ENCODE assay signal across 2 cellular contexts in genomic region chr17:81813861-81814683, GRCh38.
TF ChIP-seq lines count a peak whose summit lies in the region.

No MANE protein-coding gene starts in this region.

TF ChIP-seq in IMR-90, 13 proteins besides CTCF, POLR2A, EP300 and RAD21:
- TF ChIP-seq CHD1 (IDR thresholded peaks at IDR 0.05; ENCODE audit: low read depth, low read length) (no peak), MAZ (IDR thresholded peaks at IDR 0.05; ENCODE audit: borderline replicate concordance, low read depth, low read length) (no peak), NFE2L2 (IDR thresholded peaks at IDR 0.05; ENCODE audit: low read depth, low read length) (no peak), RFX5 (IDR thresholded peaks at IDR 0.05; ENCODE audit: low read depth, low read length) (no peak), MXI1 (IDR thresholded peaks at IDR 0.05; ENCODE audit: borderline replicate concordance, low read depth, low read length) (no peak), RCOR1 (IDR thresholded peaks at IDR 0.05; ENCODE audit: insufficient replicate concordance, low read length) (no peak), ELK1 (IDR thresholded peaks at IDR 0.05; ENCODE audit: borderline replicate concordance, low read depth, low read length) (no peak), SMC3 (IDR thresholded peaks at IDR 0.05; ENCODE audit: low read depth, low read length) (no peak), BHLHE40 (IDR thresholded peaks at IDR 0.05; ENCODE audit: low read depth, low read length) (no peak), USF2 (IDR thresholded peaks at IDR 0.05; ENCODE audit: low read depth, low read length) (no peak), FOS (IDR thresholded peaks at IDR 0.05; ENCODE audit: low read depth, low read length) (no peak), CEBPB (IDR thresholded peaks at IDR 0.05; ENCODE audit: low read depth, low read length) (no peak), MAFK (IDR thresholded peaks at IDR 0.05; ENCODE audit: low read depth, low read length) (no peak)

TF ChIP-seq in H1, 55 proteins besides CTCF, POLR2A, EP300 and RAD21:
- TF ChIP-seq GABPA (IDR thresholded peaks at IDR 0.05; ENCODE audit: borderline replicate concordance, insufficient read depth, low read length), result no peak
- no peak for TF ChIP-seq NANOG (IDR thresholded peaks at IDR 0.05; ENCODE audit: insufficient read depth, low read depth, low read length, poor library complexity, severe bottlenecking)
- TF ChIP-seq ATF2 (IDR thresholded peaks at IDR 0.05; ENCODE audit: low read length), result no peak
